Comparison of ENCODE assay signal across 16 cellular contexts in the genomic region with DNA sequence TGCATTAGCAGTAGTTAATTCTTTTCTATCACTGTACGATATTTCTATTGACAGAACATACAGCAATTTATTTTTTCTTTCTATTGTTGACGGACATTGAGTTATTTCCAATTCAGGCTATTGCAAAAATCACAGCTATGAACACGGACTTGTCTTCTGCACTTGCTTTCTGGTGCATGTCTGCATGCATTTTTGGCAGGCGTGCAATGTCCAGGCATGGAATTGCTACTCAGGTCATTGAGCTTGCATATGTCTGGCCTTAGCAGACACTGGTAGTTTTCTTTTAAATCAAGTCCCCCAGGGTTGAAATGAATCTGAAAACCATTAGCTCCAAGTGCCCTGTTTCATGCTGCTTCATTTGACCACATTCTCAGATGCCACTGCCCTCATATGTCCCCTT.
DNase-seq lines count a peak whose midpoint lies in the region; ATAC-seq, FAIRE-seq and TF ChIP-seq lines count a peak whose summit lies in the region.
"Had no signal": no experiment of that assay in that cellular context is flagged by ENCODE, and none has a peak within 500 bp of the region (broad histone marks: within the 10 kb centered on the region; RNA-seq: fewer than 3 reads in every experiment).

No MANE protein-coding gene starts in this region.

- ATAC-seq in A549, result no peak
- ATAC-seq in effector memory CD8-positive, alpha-beta T cell (replicated peaks), result no peak
- no peak for ATAC-seq in pancreas
- no peak for ATAC-seq in GM21381 (IDR thresholded peaks at IDR 0.05; ENCODE audit: unreplicated experiment)

- H3K9me3 ChIP-seq in A549 (no peaks in the 10 kb centered on the region), Karpas-422 (ENCODE audit: low read length) (no peaks in the 10 kb centered on the region), pancreas (no peaks in the 10 kb centered on the region)
- H3K9me3 ChIP-seq: spleen had no signal

- no peak for TF ChIP-seq EP300 in A549 (IDR thresholded peaks at IDR 0.05)

- H2AFZ ChIP-seq in Karpas-422 (ENCODE audit: low read length), result no peak overlapping the region

- H3K4me1 ChIP-seq in A549 (peaks cover 14% of the 10 kb centered on the region), Karpas-422 (ENCODE audit: low read length) (peaks cover 59% of the 10 kb centered on the region), pancreas (peaks cover 52 to 67% (median 66%) of the 10 kb centered on the region in 3 donors)

- no peaks in the 10 kb centered on the region for H3K9me2 ChIP-seq in Karpas-422 (replicated peaks; ENCODE audit: insufficient read depth, low read length)

- FAIRE-seq in A549 (lab: Jason Lieb, UNC), result no peak
- FAIRE-seq in pancreas (lab: Jason Lieb, UNC), result no peak
- FAIRE-seq: TTC549 had no signal

- DNase-seq in A549 (ENCODE audit: low read depth in 1 of 2, low spot score in 1 of 2) (no peak), Karpas-422 (no peak), pancreas (no peak), SKM-1 (lab: John Stamatoyannopoulos, UW; ENCODE audit: unreplicated experiment) (no peak), cortex of kidney (lab: John Stamatoyannopoulos, UW) (no peak)
- DNase-seq in effector memory CD8-positive, alpha-beta T cell, result no peak
- no peak for DNase-seq in stimulated activated naive CD4-positive, alpha-beta T cell treated with Interleukin-2 at 50 U/mL for 16 hours (lab: John Stamatoyannopoulos, UW)
- DNase-seq: activated naive CD8-positive, alpha-beta T cell treated with anti-CD3 and anti-CD28 coated beads for 36 hours; activated T-cell treated with anti-CD3 and anti-CD28 coated beads, Interleukin-2, amount 50 U/mL, for 24 hours; AML-193; central memory CD4-positive, alpha-beta T cell; spleen; stimulated activated naive B cell treated with anti-CD40 and anti-IgM and Interleukin-4, amounts not matched to agents 10 μg/mL and 1 μg/mL and 100 μg/mL, for 72 hours had no signal

- H3K4me3 ChIP-seq in A549 (no peak overlapping the region), Karpas-422 (ENCODE audit: low read length) (no peak overlapping the region), pancreas (no peak overlapping the region)
- H3K4me3 ChIP-seq: SK-N-MC, spleen had no signal

- no peak overlapping the region for H3K9ac ChIP-seq in Karpas-422 (ENCODE audit: low read length)

- H3K9me3 Mint-ChIP-seq in effector memory CD8-positive, alpha-beta T cell, result no peaks in the 10 kb centered on the region
- H3K9me3 Mint-ChIP-seq: activated naive CD8-positive, alpha-beta T cell treated with anti-CD3 and anti-CD28 coated beads for 36 hours had no signal

- intact Hi-C loops in pancreas (cut with DNase I), result no loop called here

- no peaks in the 10 kb centered on the region for H4K20me1 ChIP-seq in Karpas-422 (ENCODE audit: insufficient read depth, low read depth, low read length)

- CTCF ChIA-PET in A549 (lab: Yijun Ruan, JAX), result interaction anchor here (0.5 to 1.9 kb wide), 3 partner anchors 10 to 644 kb away, joined by 3 to 9 read pairs (median 5); no protein-coding TSS in a partner anchor

- no peak for TF ChIP-seq RAD21 in A549 (conservative IDR thresholded peaks at IDR 0.05 in 1 of 2, IDR thresholded peaks at IDR 0.05 in 1 of 2)

- no peaks in the 10 kb centered on the region for H3K27me3 Mint-ChIP-seq in effector memory CD8-positive, alpha-beta T cell
- H3K27me3 Mint-ChIP-seq: activated naive CD8-positive, alpha-beta T cell treated with anti-CD3 and anti-CD28 coated beads for 36 hours; activated T-cell treated with anti-CD3 and anti-CD28 coated beads, Interleukin-2, amount 50 U/mL, for 24 hours; stimulated activated naive B cell treated with anti-CD40 and anti-IgM and Interleukin-4, amounts not matched to agents 10 μg/mL and 1 μg/mL and 100 μg/mL, for 72 hours had no signal

- no peak for TF ChIP-seq POLR2A in A549 (IDR thresholded peaks at IDR 0.05; ENCODE audit: low read length)

- H3K36me3 Mint-ChIP-seq in effector memory CD8-positive, alpha-beta T cell (ENCODE audit: insufficient read depth), result peaks cover 12% of the 10 kb centered on the region

- 87% methylated on average over 4 of the region's 4 CpGs for WGBS in A549 (ENCODE audit: missing lambda C conversion rate)
- 45 to 46% methylated on average over 4 of the region's 4 CpGs for WGBS in pancreas, 2 donors

- no peaks in the 10 kb centered on the region for H3K36me3 ChIP-seq in Karpas-422 (ENCODE audit: insufficient read depth, low read length)
- no peaks in the 10 kb centered on the region for H3K36me3 ChIP-seq in pancreas

- peaks cover 82% of the 10 kb centered on the region for H3K79me2 ChIP-seq in Karpas-422 (ENCODE audit: low read length)

- POLR2A ChIA-PET in A549 (lab: Yijun Ruan, JAX), result no interaction called here

- peak overlapping the region; percentile 39 to 64; a peak in 4 of 6 replicates for H3K27ac ChIP-seq in A549
- peak overlapping the region; percentile 34; the same call in 1 of the 2 replicates for H3K27ac ChIP-seq in Karpas-422 (ENCODE audit: low read length)
- peak overlapping the region; percentile 63 to 86 (median 71) for H3K27ac ChIP-seq in pancreas
- H3K27ac ChIP-seq: SK-N-MC, spleen had no signal

- H3K27ac Mint-ChIP-seq in effector memory CD8-positive, alpha-beta T cell, result peak overlapping the region; percentile 12 to 22
- H3K27ac Mint-ChIP-seq: activated naive CD8-positive, alpha-beta T cell treated with anti-CD3 and anti-CD28 coated beads for 36 hours; activated T-cell treated with anti-CD3 and anti-CD28 coated beads, Interleukin-2, amount 50 U/mL, for 24 hours; stimulated activated naive B cell treated with anti-CD40 and anti-IgM and Interleukin-4, amounts not matched to agents 10 μg/mL and 1 μg/mL and 100 μg/mL, for 72 hours had no signal

- TF ChIP-seq CTCF in A549 (IDR thresholded peaks at IDR 0.05) (no peak), pancreas (IDR thresholded peaks at IDR 0.05) (no peak)

- H3K4me1 Mint-ChIP-seq in effector memory CD8-positive, alpha-beta T cell (ENCODE audit: low read depth in 2 of 2), result peaks cover 34 to 42% of the 10 kb centered on the region in 2 donors
- H3K4me1 Mint-ChIP-seq: activated naive CD8-positive, alpha-beta T cell treated with anti-CD3 and anti-CD28 coated beads for 36 hours had no signal

- H3K27me3 ChIP-seq in Karpas-422 (ENCODE audit: low read length) (no peaks in the 10 kb centered on the region), pancreas (no peaks in the 10 kb centered on the region)
- H3K27me3 ChIP-seq: spleen had no signal

- peak overlapping the region; percentile 77; the same call in 2 of the 3 replicates for H3K4me2 ChIP-seq in A549
- peak overlapping the region; percentile 5 for H3K4me2 ChIP-seq in Karpas-422 (ENCODE audit: low read depth, low read length, poor library complexity, severe bottlenecking)

- H3K4me3 Mint-ChIP-seq in effector memory CD8-positive, alpha-beta T cell, result no peak overlapping the region
- H3K4me3 Mint-ChIP-seq: activated naive CD8-positive, alpha-beta T cell treated with anti-CD3 and anti-CD28 coated beads for 36 hours; activated T-cell treated with anti-CD3 and anti-CD28 coated beads, Interleukin-2, amount 50 U/mL, for 24 hours; stimulated activated naive B cell treated with anti-CD40 and anti-IgM and Interleukin-4, amounts not matched to agents 10 μg/mL and 1 μg/mL and 100 μg/mL, for 72 hours had no signal

TF ChIP-seq in A549, 52 proteins besides CTCF, POLR2A, EP300 and RAD21:
- TF ChIP-seq RARB (CRISPR knock-in tag; IDR thresholded peaks at IDR 0.05), result no peak
- no peak for TF ChIP-seq KDM1A (IDR thresholded peaks at IDR 0.05; ENCODE audit: low read depth)
